Comparison of ENCODE assay signal across 1 cellular context in genomic region chr3:52056968-52057805, GRCh38.
TF ChIP-seq lines count a peak whose summit lies in the region.

No MANE protein-coding gene starts in this region.

TF ChIP-seq in HepG2, 621 proteins besides CTCF, POLR2A, EP300 and RAD21 (continued from another document):
- no peak for TF ChIP-seq ATF6 (CRISPR knock-in tag; conservative IDR thresholded peaks at IDR 0.05)
- peak; percentile 93 for TF ChIP-seq NFYC (CRISPR knock-in tag; IDR thresholded peaks at IDR 0.05)
- TF ChIP-seq ZFP82 (CRISPR knock-in tag; IDR thresholded peaks at IDR 0.05; ENCODE audit: borderline replicate concordance): no peak
- TF ChIP-seq SSRP1 (CRISPR knock-in tag; IDR thresholded peaks at IDR 0.05): no peak
- no peak for TF ChIP-seq PAWR (CRISPR knock-in tag; IDR thresholded peaks at IDR 0.05; ENCODE audit: borderline replicate concordance)
- TF ChIP-seq NCOR1 (IDR thresholded peaks at IDR 0.05; ENCODE audit: borderline replicate concordance, low read length): no peak
- no peak for TF ChIP-seq GTF2F1 (IDR thresholded peaks at IDR 0.05; ENCODE audit: low read length)
- TF ChIP-seq ZNF773 (CRISPR knock-in tag; IDR thresholded peaks at IDR 0.05; ENCODE audit: borderline replicate concordance): no peak
- no peak for TF ChIP-seq ZNF256 (CRISPR knock-in tag; conservative IDR thresholded peaks at IDR 0.05)
- TF ChIP-seq ZBTB8A (CRISPR knock-in tag; IDR thresholded peaks at IDR 0.05; ENCODE audit: borderline replicate concordance, low read depth): no peak
- no peak for TF ChIP-seq ZNF530 (CRISPR knock-in tag; IDR thresholded peaks at IDR 0.05; ENCODE audit: low read depth)
- no peak for TF ChIP-seq ZNF737 (CRISPR knock-in tag; IDR thresholded peaks at IDR 0.05; ENCODE audit: borderline replicate concordance)
- TF ChIP-seq MIER2 (CRISPR knock-in tag; IDR thresholded peaks at IDR 0.05): no peak
- no peak for TF ChIP-seq KLF6 (CRISPR knock-in tag; IDR thresholded peaks at IDR 0.05)
- no peak for TF ChIP-seq TRIM24 (CRISPR knock-in tag; IDR thresholded peaks at IDR 0.05)
- TF ChIP-seq HNF1A (IDR thresholded peaks at IDR 0.05; ENCODE audit: low read depth): no peak
- no peak for TF ChIP-seq HNF1A (CRISPR knock-in tag; IDR thresholded peaks at IDR 0.05; ENCODE audit: borderline replicate concordance)
- no peak for TF ChIP-seq HMGXB3 (CRISPR knock-in tag; IDR thresholded peaks at IDR 0.05; ENCODE audit: borderline replicate concordance)
- TF ChIP-seq ZBTB7B (CRISPR knock-in tag; IDR thresholded peaks at IDR 0.05): peak; percentile 23; the same call in 1 of the 2 replicates
- no peak for TF ChIP-seq ZNF121 (CRISPR knock-in tag; IDR thresholded peaks at IDR 0.05)
- no peak for TF ChIP-seq SP140L (CRISPR knock-in tag; IDR thresholded peaks at IDR 0.05; ENCODE audit: borderline replicate concordance)
- no peak for TF ChIP-seq ZNF546 (CRISPR knock-in tag; conservative IDR thresholded peaks at IDR 0.05)
- peak; percentile 51 for TF ChIP-seq STAG1 (CRISPR knock-in tag; IDR thresholded peaks at IDR 0.05)
- TF ChIP-seq NR2F1 (CRISPR knock-in tag; IDR thresholded peaks at IDR 0.05): no peak
